16 cellular contexts compared by ENCODE assay signal in genomic region chr21:45320991-45321656, GRCh38. TPM values are rescaled to one million over a fixed set of nuclear protein-coding genes. Genes with fewer than 3 reads are reported as not detected.
DNase-seq lines count a peak whose midpoint lies in the region; ATAC-seq and TF ChIP-seq lines count a peak whose summit lies in the region.
"Had no signal": no experiment of that assay in that cellular context is flagged by ENCODE, and none has a peak within 500 bp of the region (broad histone marks: within the 10 kb centered on the region; RNA-seq: fewer than 3 reads in every experiment).

No MANE protein-coding gene starts in this region.

- H3K18ac ChIP-seq in mesenchymal stem cell (ENCODE audit: low read depth in 1 of 2, low read length in 2 of 2) = peak overlapping the region in 1 of 2 experiments; percentile 55

- H2BK15ac ChIP-seq in mesenchymal stem cell (ENCODE audit: low read depth, poor library complexity, severe bottlenecking) = peak overlapping the region; percentile 97

- no peaks in the 10 kb centered on the region for H3K4me1 ChIP-seq in HEK293 (ENCODE audit: control insufficient read depth, insufficient read depth, low read length)
- H3K4me1 ChIP-seq in mesenchymal stem cell (ENCODE audit: control insufficient read depth, insufficient read depth, low read depth, low read length) = peaks cover 69% of the 10 kb centered on the region
- H3K4me1 ChIP-seq in spleen = peaks cover 15 to 85% (median 48%) of the 10 kb centered on the region in 6 donors
- H3K4me1 ChIP-seq in PC-3 (ENCODE audit: insufficient read depth, low read length) = peaks cover 20% of the 10 kb centered on the region

- H3F3A ChIP-seq in PC-3 (ENCODE audit: low read length, unreplicated experiment) = no peaks in the 10 kb centered on the region

- H3K79me2 ChIP-seq in PC-3 (ENCODE audit: low read length) = no peaks in the 10 kb centered on the region
- H3K79me2 ChIP-seq: hepatocyte had no signal

- H3K4me2 ChIP-seq in mesenchymal stem cell (ENCODE audit: low read length, poor library complexity, severe bottlenecking) (no peak overlapping the region), PC-3 (ENCODE audit: low read length) (no peak overlapping the region)
- H3K4me2 ChIP-seq: hepatocyte had no signal

- intact Hi-C loops in spleen (cut with DNase I; ENCODE audit: low total_unique reads) (no loop called here), PC-3 (cut with micrococcal nuclease) (no loop called here)

- no peak overlapping the region for H2AK5ac ChIP-seq in mesenchymal stem cell (ENCODE audit: low read length, severe bottlenecking)

- no peak for ATAC-seq in stimulated activated memory B cell treated with anti-CD40 and anti-IgM and Interleukin-4, amounts not matched to agents 10 μg/mL and 1 μg/mL and 100 μg/mL, for 72 hours
- ATAC-seq in PC-3 (no peak), SK-N-SH treated with all-trans-retinoic acid at 6 μM for 48 hours (no peak), GM21515 (IDR thresholded peaks at IDR 0.05; ENCODE audit: unreplicated experiment) (no peak)

- H3K9me3 ChIP-seq in HEK293 (ENCODE audit: control insufficient read depth, insufficient read depth, low read depth, low read length) (no peaks in the 10 kb centered on the region), mesenchymal stem cell (ENCODE audit: control insufficient read depth, low read length) (no peaks in the 10 kb centered on the region), spleen (no peaks in the 10 kb centered on the region), PC-3 (ENCODE audit: low read length) (no peaks in the 10 kb centered on the region)

- H3K9me3 Mint-ChIP-seq in chondrocyte (ENCODE audit: low read depth) = no peaks in the 10 kb centered on the region
- no peaks in the 10 kb centered on the region for H3K9me3 Mint-ChIP-seq in stimulated activated memory B cell treated with anti-CD40 and anti-IgM and Interleukin-4, amounts not matched to agents 10 μg/mL and 1 μg/mL and 100 μg/mL, for 72 hours
- H3K9me3 Mint-ChIP-seq: activated CD4-positive, alpha-beta memory T cell treated with anti-CD3 and anti-CD28 coated beads, Interleukin-2, amount 10 ng/mL, durations not matched to agents 7 days and 5 days; CD14-positive monocyte had no signal

- H4K91ac ChIP-seq in mesenchymal stem cell (ENCODE audit: low read length) = peak overlapping the region; percentile 95

- H2BK120ac ChIP-seq in mesenchymal stem cell (ENCODE audit: low read depth, low read length) = peak overlapping the region; percentile 21

- H3K4me3 ChIP-seq in HEK293 (ENCODE audit: low read depth, low read length) (no peak overlapping the region), mesenchymal stem cell (ENCODE audit: insufficient read depth in 1 of 2, low read depth in 1 of 2, low read length in 2 of 2) (no peak overlapping the region), spleen (no peak overlapping the region), PC-3 (ENCODE audit: low read length) (no peak overlapping the region)
- H3K4me3 ChIP-seq: hepatocyte had no signal

- no peaks in the 10 kb centered on the region for H3K79me1 ChIP-seq in mesenchymal stem cell (replicated peaks; ENCODE audit: low read length, poor library complexity, severe bottlenecking)

- no peak overlapping the region for H3K14ac ChIP-seq in mesenchymal stem cell (ENCODE audit: low read length in 2 of 2)

- H4K20me1 ChIP-seq in PC-3 (ENCODE audit: low read length) = no peaks in the 10 kb centered on the region

- 94% methylated on average over 16 of the region's 17 CpGs for WGBS in mesenchymal stem cell
- WGBS in spleen, 5 donors = 32 to 69% (median 63%) methylated on average over 14 to 17 of the region's 17 CpGs

- TF ChIP-seq CTCF in HEK293 (tag by site-specific recombination; IDR thresholded peaks at IDR 0.05) (no peak), chondrocyte (IDR thresholded peaks at IDR 0.05) (no peak), spleen (IDR thresholded peaks at IDR 0.05 in 8 of 11, conservative IDR thresholded peaks at IDR 0.05 in 3 of 11) (no peak), PC-3 (conservative IDR thresholded peaks at IDR 0.05; ENCODE audit: low read depth, low read length) (no peak)

- CTCF ChIA-PET in HEK293 (lab: Yijun Ruan, JAX) (interaction anchor here (1.2 kb wide), 1 partner anchor 12 kb away, joined by 4 read pairs; no protein-coding TSS in a partner anchor), PC-3 (lab: Charles Lee) (no interaction called here)

- no peaks in the 10 kb centered on the region for H3K36me3 Mint-ChIP-seq in chondrocyte (ENCODE audit: low read depth)
- no peaks in the 10 kb centered on the region for H3K36me3 Mint-ChIP-seq in stimulated activated memory B cell treated with anti-CD40 and anti-IgM and Interleukin-4, amounts not matched to agents 10 μg/mL and 1 μg/mL and 100 μg/mL, for 72 hours
- H3K36me3 Mint-ChIP-seq: brain, CD14-positive monocyte had no signal

- no peak overlapping the region for H3K23ac ChIP-seq in mesenchymal stem cell (ENCODE audit: low read length in 2 of 2)

- no peak for TF ChIP-seq POLR2A in spleen (IDR thresholded peaks at IDR 0.05)

- peak overlapping the region; percentile 93 to 98 for H2BK12ac ChIP-seq in mesenchymal stem cell (ENCODE audit: low read length in 2 of 2)

- POLR2A ChIA-PET in HEK293 (lab: Yijun Ruan, JAX) (interaction anchor here (1.2 kb wide), 1 partner anchor 33 kb away, joined by 4 read pairs; the partner anchor contains the start of gene POFUT2), PC-3 (lab: Charles Lee; ENCODE audit: unreplicated experiment) (no interaction called here)

- H2AFZ ChIP-seq in mesenchymal stem cell (ENCODE audit: low read depth, low read length) = no peak overlapping the region
- no peak overlapping the region for H2AFZ ChIP-seq in PC-3 (ENCODE audit: low read length)
- H2AFZ ChIP-seq: hepatocyte had no signal

- H3K4ac ChIP-seq in mesenchymal stem cell (ENCODE audit: low read depth in 1 of 2, low read length in 2 of 2) = peak overlapping the region; percentile 94 to 97

- peak overlapping the region; percentile 10 for H4K8ac ChIP-seq in mesenchymal stem cell (ENCODE audit: low read length)

- BruUV-seq in PC-3 (replicated peaks; lab: Mats Ljungman, UMichigan) = no TSS peak

- peaks cover 0 to 16% of the 10 kb centered on the region in 2 experiments for H3K27me3 ChIP-seq in mesenchymal stem cell (ENCODE audit: control insufficient read depth in 1 of 2, insufficient read depth in 1 of 2, low read length in 2 of 2)
- peaks cover 0 to 75% (median 0%) of the 10 kb centered on the region in 7 donors for H3K27me3 ChIP-seq in spleen (replicated peaks in 1 of 7)
- H3K27me3 ChIP-seq in PC-3 (ENCODE audit: low read length) = no peaks in the 10 kb centered on the region
- H3K27me3 ChIP-seq: hepatocyte had no signal

- H3K4me1 Mint-ChIP-seq in chondrocyte (ENCODE audit: low read depth) = peaks cover 59% of the 10 kb centered on the region
- peaks cover 19% of the 10 kb centered on the region for H3K4me1 Mint-ChIP-seq in stimulated activated memory B cell treated with anti-CD40 and anti-IgM and Interleukin-4, amounts not matched to agents 10 μg/mL and 1 μg/mL and 100 μg/mL, for 72 hours
- H3K4me1 Mint-ChIP-seq: CD14-positive monocyte had no signal

- no peak overlapping the region for H3K4me3 Mint-ChIP-seq in chondrocyte (ENCODE audit: unreplicated experiment)
- no peak overlapping the region for H3K4me3 Mint-ChIP-seq in stimulated activated memory B cell treated with anti-CD40 and anti-IgM and Interleukin-4, amounts not matched to agents 10 μg/mL and 1 μg/mL and 100 μg/mL, for 72 hours
- H3K4me3 Mint-ChIP-seq: activated CD4-positive, alpha-beta memory T cell treated with anti-CD3 and anti-CD28 coated beads, Interleukin-2, amount 10 ng/mL, durations not matched to agents 7 days and 5 days; brain; CD14-positive monocyte had no signal

- DNase-seq in chondrocyte (ENCODE audit: low spot score) (peak; percentile 61), mesenchymal stem cell (no peak), spleen (peak; percentile 29), PC-3 (no peak)
- DNase-seq: activated CD4-positive, alpha-beta memory T cell treated with anti-CD3 and anti-CD28 coated beads, Interleukin-2, amount 10 ng/mL, durations not matched to agents 7 days and 5 days; activated effector memory CD4-positive, alpha-beta T cell treated with Interleukin-2 at 50 U/mL for 16 hours; mammary epithelial cell; stimulated activated CD4-positive, alpha-beta T cell treated with anti-CD3 and anti-CD28 coated beads, Interleukin-1b, Interleukin-23, amount 100 ng/mL, for 48 hours; T-helper 9 cell had no signal

- H3K9me2 ChIP-seq in PC-3 (replicated peaks; ENCODE audit: low read length) = no peaks in the 10 kb centered on the region

- H3K36me3 ChIP-seq in HEK293 (ENCODE audit: control insufficient read depth in 2 of 2, insufficient read depth in 1 of 2, low read length in 2 of 2) (no peaks in the 10 kb centered on the region), mesenchymal stem cell (ENCODE audit: control insufficient read depth in 1 of 2, insufficient read depth in 2 of 2, low read depth in 1 of 2, low read length in 2 of 2) (no peaks in the 10 kb centered on the region), spleen (no peaks in the 10 kb centered on the region), PC-3 (ENCODE audit: low read depth, low read length) (no peaks in the 10 kb centered on the region)

- H3K27me3 Mint-ChIP-seq in chondrocyte (ENCODE audit: low read depth) = no peaks in the 10 kb centered on the region
- peaks cover 97% of the 10 kb centered on the region for H3K27me3 Mint-ChIP-seq in stimulated activated memory B cell treated with anti-CD40 and anti-IgM and Interleukin-4, amounts not matched to agents 10 μg/mL and 1 μg/mL and 100 μg/mL, for 72 hours
- H3K27me3 Mint-ChIP-seq: brain had no signal

- no peak overlapping the region for H3K9ac ChIP-seq in mesenchymal stem cell (ENCODE audit: low read length)
- H3K9ac ChIP-seq in PC-3 (ENCODE audit: low read length) = no peak overlapping the region

- H3K27ac ChIP-seq in HEK293 (ENCODE audit: extremely low read depth, low read depth, low read length) = no peak overlapping the region
- no peak overlapping the region for H3K27ac ChIP-seq in mesenchymal stem cell (ENCODE audit: low read length, poor library complexity, severe bottlenecking)
- H3K27ac ChIP-seq in spleen = peak overlapping the region in 4 of 8 donors; percentile 68 to 78 (median 76)
- H3K27ac ChIP-seq in PC-3 (ENCODE audit: low read length) = no peak overlapping the region
- H3K27ac ChIP-seq: hepatocyte had no signal

- no peak overlapping the region for H2BK5ac ChIP-seq in mesenchymal stem cell (ENCODE audit: low read depth, low read length, poor library complexity, severe bottlenecking)

- H3K27ac Mint-ChIP-seq in chondrocyte (ENCODE audit: unreplicated experiment) = no peak overlapping the region
- no peak overlapping the region for H3K27ac Mint-ChIP-seq in stimulated activated memory B cell treated with anti-CD40 and anti-IgM and Interleukin-4, amounts not matched to agents 10 μg/mL and 1 μg/mL and 100 μg/mL, for 72 hours
- H3K27ac Mint-ChIP-seq: activated CD4-positive, alpha-beta memory T cell treated with anti-CD3 and anti-CD28 coated beads, Interleukin-2, amount 10 ng/mL, durations not matched to agents 7 days and 5 days; brain had no signal

RNA-seq across cellular contexts. Expression of gene POFUT2, which starts 33.4 kb away (rescaled TPM):
- total RNA-seq in chondrocyte (59.9 to 73.6 TPM (median 72.4 TPM) in 3 replicates), spleen (10 to 100 TPM; 24.1 to 37.0 (median 28.8) TPM), PC-3 (2014; rRNA removed) (19.6 and 28.2 TPM in 2 replicates)
- polyA plus RNA-seq in mesenchymal stem cell (2013, experiment 1 of 2) = 75.1 TPM
- polyA plus RNA-seq in mesenchymal stem cell (2013, experiment 2 of 2) = 76.3 TPM
- 10 to 100 TPM; 10.5 to 23.2 (median 19.3) TPM for polyA plus RNA-seq in spleen

Comparison
In these comparisons a context has a peak if more than half of its experiments do, and no peak if none do; other contexts are left out.
1. DNase-seq: peak in chondrocyte (single experiment) and spleen (single experiment); none in mesenchymal stem cell (single experiment) and PC-3 (single experiment).